Comparison of ENCODE assay signal across 11 cellular contexts in genomic region chr10:100043796-100044195, GRCh38. TPM values are rescaled to one million over a fixed set of nuclear protein-coding genes. Genes with fewer than 3 reads are reported as not detected.
DNase-seq lines count a peak whose midpoint lies in the region; ATAC-seq, FAIRE-seq and TF ChIP-seq lines count a peak whose summit lies in the region.
"Had no signal": no experiment of that assay in that cellular context is flagged by ENCODE, and none has a peak within 500 bp of the region (broad histone marks: within the 10 kb centered on the region; RNA-seq: fewer than 3 reads in every experiment).

No MANE protein-coding gene starts in this region.

- intact Hi-C loops in upper lobe of right lung (cut with DNase I), result no loop called here

- H3K4me3 ChIP-seq in H1 (ENCODE audit: extremely low read depth in 1 of 4, insufficient read depth in 2 of 4, low read depth in 3 of 4, low read length in 4 of 4) (no peak overlapping the region), upper lobe of right lung (no peak overlapping the region)
- H3K4me3 ChIP-seq: cardiac muscle cell had no signal

- H2BK5ac ChIP-seq in H1 (ENCODE audit: low read depth, low read length), result no peak overlapping the region

- no peak overlapping the region for H4K8ac ChIP-seq in H1 (ENCODE audit: extremely low read depth, insufficient read depth, low read length)

- H2BK12ac ChIP-seq in H1 (ENCODE audit: low read depth, low read length), result peak overlapping the region; percentile 5; the same call in 1 of the 2 replicates

- ATAC-seq in upper lobe of right lung (peak; percentile 37), GM21528 (IDR thresholded peaks at IDR 0.05; ENCODE audit: low FRiP score, unreplicated experiment) (no peak), GM21390 (IDR thresholded peaks at IDR 0.05; ENCODE audit: unreplicated experiment) (no peak), left lobe of liver (no peak)

- H4K20me1 ChIP-seq in H1 (replicated peaks in 1 of 2; ENCODE audit: control insufficient read depth in 1 of 2, insufficient read depth in 2 of 2, low read length in 2 of 2), result no peaks in the 10 kb centered on the region

- FAIRE-seq in H1 (lab: Jason Lieb, UNC), result no peak

- TF ChIP-seq CTCF in H1 (IDR thresholded peaks at IDR 0.05; ENCODE audit: control extremely low read depth in 1 of 3, insufficient read depth in 1 of 3, low read depth in 1 of 3, low read length in 3 of 3) (no peak), upper lobe of right lung (IDR thresholded peaks at IDR 0.05) (no peak)

- H3K23ac ChIP-seq in H1 (ENCODE audit: insufficient read length), result no peak overlapping the region

- no peak overlapping the region for H3K4ac ChIP-seq in H1 (replicated peaks; ENCODE audit: insufficient read length, low read depth, low read length)

- CTCF ChIA-PET in H1 (lab: Charles Lee; ENCODE audit: partially characterized antibody), result interaction anchor here (1.2 to 6.3 kb wide), 5 partner anchors 10 to 197 kb away, joined by 3 to 34 read pairs (median 3); no protein-coding TSS in a partner anchor

- H3K36me3 ChIP-seq in H1 (ENCODE audit: control insufficient read depth in 2 of 4, insufficient read depth in 4 of 4, low read length in 3 of 4) (no peaks in the 10 kb centered on the region), upper lobe of right lung (no peaks in the 10 kb centered on the region)
- H3K36me3 ChIP-seq: cardiac muscle cell had no signal

- peaks cover 0 to 3% (median 2%) of the 10 kb centered on the region in 4 experiments; a peak in 3 of 7 replicates for H3K4me1 ChIP-seq in H1 (replicated peaks in 1 of 4; ENCODE audit: control insufficient read depth in 3 of 4, insufficient read depth in 4 of 4, low read length in 3 of 4)
- peaks cover 7% of the 10 kb centered on the region for H3K4me1 ChIP-seq in upper lobe of right lung

- H3K4me2 ChIP-seq in H1 (ENCODE audit: insufficient read depth in 1 of 2, low read depth in 2 of 2, low read length in 2 of 2), result no peak overlapping the region

- H3K18ac ChIP-seq in H1 (ENCODE audit: extremely low read depth, low read length), result no peak overlapping the region

- DNase-seq in M059J (ENCODE audit: low read depth), result peak; percentile 63
- no peak for DNase-seq in H1 (ENCODE audit: low read depth in 1 of 2, low spot score in 2 of 2)
- DNase-seq in lung microvascular endothelial cell (ENCODE audit: low read depth in 2 of 2), result peak; percentile 63 to 86
- DNase-seq in upper lobe of right lung, result no peak
- DNase-seq in DMS79 (lab: John Stamatoyannopoulos, UW), result no peak
- DNase-seq in left lobe of liver (ENCODE audit: low spot score), result no peak
- DNase-seq: naive B cell, NCI-H526 treated with DMSO at 0.1 percent for 48 hours had no signal

- H2BK15ac ChIP-seq in H1 (ENCODE audit: low read length), result no peak overlapping the region

- H3K9me3 ChIP-seq in H1 (ENCODE audit: insufficient read depth in 2 of 2, low read depth in 1 of 2, low read length in 1 of 2) (no peaks in the 10 kb centered on the region), upper lobe of right lung (no peaks in the 10 kb centered on the region)

- no peak overlapping the region for H3K56ac ChIP-seq in H1 (replicated peaks; ENCODE audit: insufficient read length, low read depth, low read length)

- 0 out of 2 replicates have a peak overlapping the region, but pooled peaks have one; percentile 19 for H3K27ac ChIP-seq in H1 (ENCODE audit: low read depth, low read length)
- H3K27ac ChIP-seq in upper lobe of right lung, result no peak overlapping the region
- H3K27ac ChIP-seq: cardiac muscle cell had no signal

- no peak for TF ChIP-seq POLR2A in H1 (IDR thresholded peaks at IDR 0.05; ENCODE audit: control extremely low read depth in 1 of 2, low read depth in 2 of 2, low read length in 2 of 2)

- no peaks in the 10 kb centered on the region for H3K79me2 ChIP-seq in H1 (ENCODE audit: control insufficient read depth in 1 of 2, insufficient read depth in 2 of 2, low read length in 2 of 2)

- no peak overlapping the region for H4K91ac ChIP-seq in H1 (replicated peaks; ENCODE audit: insufficient read length, low read length)

- no peak overlapping the region for H3K9ac ChIP-seq in H1 (replicated peaks in 1 of 4; ENCODE audit: extremely low read depth in 1 of 4, low read depth in 3 of 4, low read length in 3 of 4)

- no peak overlapping the region for H2AK5ac ChIP-seq in H1 (ENCODE audit: low read depth, low read length)

- no peak overlapping the region for H2BK120ac ChIP-seq in H1 (replicated peaks; ENCODE audit: low read depth, low read length)

- no peaks in the 10 kb centered on the region for H3K23me2 ChIP-seq in H1 (ENCODE audit: low read depth, low read length)

- no peak overlapping the region for H4K5ac ChIP-seq in H1 (ENCODE audit: insufficient read length, low read depth, low read length)

- H2BK20ac ChIP-seq in H1 (ENCODE audit: low read length), result no peak overlapping the region

- H2AFZ ChIP-seq in H1 (ENCODE audit: low read length), result peak overlapping the region; percentile 66

- WGBS in H1 (ENCODE audit: extremely low coverage in 1 of 2, insufficient coverage in 1 of 2, insufficient read length in 1 of 2, insufficient replicate concordance in 2 of 2, low coverage in 1 of 2, low lambda C conversion rate in 2 of 2, missing lambda C conversion rate in 1 of 2), 2 experiments, result 76% methylated on average over 3 of the region's 3 CpGs; no CpG with 5 or more reads in 1 of the 2 experiments

- POLR2A ChIA-PET in H1 (lab: Charles Lee; ENCODE audit: partially characterized antibody), result interaction anchor here (0.8 kb wide), 1 partner anchor 10 kb away, joined by 3 read pairs; no protein-coding TSS in a partner anchor

- H3K14ac ChIP-seq in H1 (ENCODE audit: insufficient read length), result no peak overlapping the region

- TF ChIP-seq EP300 in H1 (IDR thresholded peaks at IDR 0.05; ENCODE audit: borderline replicate concordance in 1 of 2, low read depth in 2 of 2, low read length in 2 of 2), result no peak

- H3K79me1 ChIP-seq in H1 (ENCODE audit: low read depth, low read length), result no peaks in the 10 kb centered on the region

- TF ChIP-seq RAD21 in H1 (IDR thresholded peaks at IDR 0.05 in 1 of 2, conservative IDR thresholded peaks at IDR 0.05 in 1 of 2; ENCODE audit: low read depth in 2 of 2, low read length in 2 of 2), result no peak

- H3K27me3 ChIP-seq in H1 (replicated peaks in 1 of 4; ENCODE audit: control insufficient read depth in 3 of 4, extremely low read depth in 1 of 4, insufficient read depth in 3 of 4, low read length in 3 of 4), result no peaks in the 10 kb centered on the region
- H3K27me3 ChIP-seq in upper lobe of right lung, result no peaks in the 10 kb centered on the region
- H3K27me3 ChIP-seq: cardiac muscle cell had no signal

TF ChIP-seq in H1, 55 proteins besides CTCF, POLR2A, EP300 and RAD21:
- no peak for TF ChIP-seq POLR2AphosphoS5 (IDR thresholded peaks at IDR 0.05; ENCODE audit: low read depth, low read length)

RNA-seq across cellular contexts. Expression of gene DNMBP, which starts 34.0 kb away (rescaled TPM):
- 17.4 and 29.4 TPM in 2 replicates for total RNA-seq in M059J (2014; rRNA removed; shearing (Covaris generic))
- 26.4 and 26.7 TPM in 2 replicates for total RNA-seq in H1 (2021; fragmentation: NEBNext Ultra II Directional; extraction: Animal tissue kit (Norgen Biotek cat#: 25700))
- polyA plus RNA-seq in H1 (2011; rRNA removed), result 19.1 and 20.9 TPM in 2 replicates
- polyA plus RNA-seq in H1 (2011; cell fraction: cytosol; rRNA removed), result 21.0 TPM
- polyA plus RNA-seq in H1 (2011; cell fraction: nucleus; rRNA removed), result 31.1 TPM
- polyA plus RNA-seq in H1 (2012, experiment 1 of 2), result 20.4 to 23.5 TPM (median 22.6 TPM) in 4 replicates
- 3.9 TPM for polyA plus RNA-seq in H1 (2012, experiment 2 of 2)
- polyA plus RNA-seq in H1 (2013, experiment 1 of 2), result 17.8 TPM
- polyA plus RNA-seq in H1 (2013, experiment 2 of 2), result 16.4 TPM
- 21.0 and 24.0 TPM in 2 replicates for polyA minus RNA-seq in H1 (2011; rRNA and poly(A)+ RNA removed)
- polyA minus RNA-seq in H1 (2011; cell fraction: cytosol; rRNA and poly(A)+ RNA removed), result 15.4 TPM
- polyA minus RNA-seq in H1 (2011; cell fraction: nucleus; rRNA and poly(A)+ RNA removed), result 25.4 TPM
- total RNA-seq in lung microvascular endothelial cell (20.5 and 31.7 TPM in 2 replicates), upper lobe of right lung (12.5 TPM), left lobe of liver (11.6 TPM)

RNA-seq across cellular contexts. Expression of gene CPN1, which starts 37.9 kb away (rescaled TPM):
- total RNA-seq in M059J (2014; rRNA removed; shearing (Covaris generic)), result not detected in 2 replicates
- 0.15 TPM in 1 of 2 replicates, not detected in the other for total RNA-seq in H1 (2021; fragmentation: NEBNext Ultra II Directional; extraction: Animal tissue kit (Norgen Biotek cat#: 25700))
- polyA plus RNA-seq in H1 (2011; rRNA removed), result 0.20 and 0.61 TPM in 2 replicates
- 0.35 TPM for polyA plus RNA-seq in H1 (2011; cell fraction: cytosol; rRNA removed)
- 0.26 TPM for polyA plus RNA-seq in H1 (2011; cell fraction: nucleus; rRNA removed)
- 0.19 to 0.59 TPM (median 0.33 TPM) in 4 replicates for polyA plus RNA-seq in H1 (2012, experiment 1 of 2)
- polyA plus RNA-seq in H1 (2012, experiment 2 of 2), result not detected
- polyA plus RNA-seq in H1 (2013, experiment 1 of 2), result 0.16 TPM
- 0.24 TPM for polyA plus RNA-seq in H1 (2013, experiment 2 of 2)
- 0.95 TPM in 1 of 2 replicates, not detected in the other for polyA minus RNA-seq in H1 (2011; rRNA and poly(A)+ RNA removed)
- polyA minus RNA-seq in H1 (2011; cell fraction: cytosol; rRNA and poly(A)+ RNA removed), result not detected
- 1.1 TPM for polyA minus RNA-seq in H1 (2011; cell fraction: nucleus; rRNA and poly(A)+ RNA removed)
- not detected in 2 replicates for total RNA-seq in lung microvascular endothelial cell
- not detected for total RNA-seq in upper lobe of right lung
- total RNA-seq in left lobe of liver, result 46.9 TPM
- total RNA-seq: cardiac muscle cell had no signal
- polyA plus RNA-seq: cardiac muscle cell had no signal

Comparison
In these comparisons a context has a peak if more than half of its experiments do, and no peak if none do; other contexts are left out.
1. DNase-seq: peak in M059J (single experiment) and lung microvascular endothelial cell (2 of 2); none in H1 (0 of 2), upper lobe of right lung (single experiment), DMS79 (single experiment) and left lobe of liver (single experiment).
2. RNA of gene CPN1, which starts 37.9 kb away (total RNA-seq): 46.9 TPM in left lobe of liver (single experiment); 0.15 TPM in H1, not detected in M059J, not detected in lung microvascular endothelial cell and not detected in upper lobe of right lung (single experiment); every median in the first group is over 10 times any median in the second.